In genomic region chr3:52050571-52050970, GRCh38 we compare ENCODE assay signal across 22 cellular contexts. TPM values are rescaled to one million over a fixed set of nuclear protein-coding genes. Genes with fewer than 3 reads are reported as not detected.
DNase-seq lines count a peak whose midpoint lies in the region; ATAC-seq and TF ChIP-seq lines count a peak whose summit lies in the region.
"Had no signal": no experiment of that assay in that cellular context is flagged by ENCODE, and none has a peak within 500 bp of the region (broad histone marks: within the 10 kb centered on the region; RNA-seq: fewer than 3 reads in every experiment).

No MANE protein-coding gene starts in this region.

- H3K4me1 Mint-ChIP-seq in T-helper 2 cell treated with Interferon-gamma antibody and Interleukin-4, amounts not matched to agents 5 μg/mL and 100 μg/mL, for 36 hours (ENCODE audit: low read depth): peaks cover 31% of the 10 kb centered on the region
- peaks cover 61% of the 10 kb centered on the region for H3K4me1 Mint-ChIP-seq in CD8-positive, alpha-beta T cell (ENCODE audit: low read depth)
- H3K4me1 Mint-ChIP-seq in naive thymus-derived CD8-positive, alpha-beta T cell: peaks cover 28 to 70% (median 63%) of the 10 kb centered on the region in 4 donors

- H3K9me3 ChIP-seq in CD8-positive, alpha-beta T cell (ENCODE audit: low read length): no peaks in the 10 kb centered on the region
- H3K9me3 ChIP-seq: neutrophil, prostate gland, tibial nerve had no signal

- no peak overlapping the region for H3K27ac Mint-ChIP-seq in T-helper 2 cell treated with Interferon-gamma antibody and Interleukin-4, amounts not matched to agents 5 μg/mL and 100 μg/mL, for 36 hours
- H3K27ac Mint-ChIP-seq in CD8-positive, alpha-beta T cell: peak overlapping the region; percentile 77
- H3K27ac Mint-ChIP-seq in naive thymus-derived CD8-positive, alpha-beta T cell: peak overlapping the region in 9 of 10 donors; percentile 63 to 96 (median 93)
- H3K27ac Mint-ChIP-seq: activated T-helper 1 cell treated with anti-CD3 and anti-CD28 coated beads, Interleukin-12 subunit alpha, Interleukin-12 subunit beta, Interleukin-2, Interleukin-4 antibody, amounts not matched to agents 30 ng/mL and 10 ng/mL and 1 ng/mL, durations not matched to agents 14 hours and 24 hours and 36 hours; stimulated activated naive B cell treated with anti-CD40 and anti-IgM and Interleukin-4, amounts not matched to agents 10 μg/mL and 1 μg/mL and 100 μg/mL, for 72 hours had no signal

- no peak for TF ChIP-seq CTCF in CD8-positive, alpha-beta T cell (IDR thresholded peaks at IDR 0.05)

- CTCF ChIA-PET in CD8-positive, alpha-beta T cell (lab: Charles Lee): no interaction called here

- peaks cover 24% of the 10 kb centered on the region for H3K36me3 ChIP-seq in CD8-positive, alpha-beta T cell (ENCODE audit: insufficient read depth, low read length)
- H3K36me3 ChIP-seq: neutrophil had no signal

- peaks cover 40% of the 10 kb centered on the region for H3K36me3 Mint-ChIP-seq in T-helper 2 cell treated with Interferon-gamma antibody and Interleukin-4, amounts not matched to agents 5 μg/mL and 100 μg/mL, for 36 hours (ENCODE audit: low read depth)
- H3K36me3 Mint-ChIP-seq in CD8-positive, alpha-beta T cell: peaks cover 50% of the 10 kb centered on the region
- peaks cover 0 to 43% (median 4%) of the 10 kb centered on the region in 3 donors for H3K36me3 Mint-ChIP-seq in naive thymus-derived CD8-positive, alpha-beta T cell

- no peaks in the 10 kb centered on the region for H3K27me3 Mint-ChIP-seq in T-helper 2 cell treated with Interferon-gamma antibody and Interleukin-4, amounts not matched to agents 5 μg/mL and 100 μg/mL, for 36 hours (ENCODE audit: low read depth)
- no peaks in the 10 kb centered on the region for H3K27me3 Mint-ChIP-seq in CD8-positive, alpha-beta T cell (ENCODE audit: low read depth)
- H3K27me3 Mint-ChIP-seq in naive thymus-derived CD8-positive, alpha-beta T cell: no peaks in the 10 kb centered on the region
- H3K27me3 Mint-ChIP-seq: stimulated activated naive B cell treated with anti-CD40 and anti-IgM and Interleukin-4, amounts not matched to agents 10 μg/mL and 1 μg/mL and 100 μg/mL, for 72 hours had no signal

- H3K9me3 Mint-ChIP-seq in T-helper 2 cell treated with Interferon-gamma antibody and Interleukin-4, amounts not matched to agents 5 μg/mL and 100 μg/mL, for 36 hours: no peaks in the 10 kb centered on the region
- H3K9me3 Mint-ChIP-seq in CD8-positive, alpha-beta T cell: no peaks in the 10 kb centered on the region
- H3K9me3 Mint-ChIP-seq in naive thymus-derived CD8-positive, alpha-beta T cell: no peaks in the 10 kb centered on the region
- H3K9me3 Mint-ChIP-seq: activated T-helper 1 cell treated with anti-CD3 and anti-CD28 coated beads, Interleukin-12 subunit alpha, Interleukin-12 subunit beta, Interleukin-2, Interleukin-4 antibody, amounts not matched to agents 30 ng/mL and 10 ng/mL and 1 ng/mL, durations not matched to agents 14 hours and 24 hours and 36 hours; stimulated activated naive B cell treated with anti-CD40 and anti-IgM and Interleukin-4, amounts not matched to agents 10 μg/mL and 1 μg/mL and 100 μg/mL, for 72 hours had no signal

- H3K4me3 Mint-ChIP-seq in T-helper 2 cell treated with Interferon-gamma antibody and Interleukin-4, amounts not matched to agents 5 μg/mL and 100 μg/mL, for 36 hours: peak overlapping the region; percentile 15
- H3K4me3 Mint-ChIP-seq in CD8-positive, alpha-beta T cell: peak overlapping the region; percentile 37
- H3K4me3 Mint-ChIP-seq in naive thymus-derived CD8-positive, alpha-beta T cell: peak overlapping the region in 8 of 10 donors; percentile 26 to 94 (median 40)
- H3K4me3 Mint-ChIP-seq: stimulated activated naive B cell treated with anti-CD40 and anti-IgM and Interleukin-4, amounts not matched to agents 10 μg/mL and 1 μg/mL and 100 μg/mL, for 72 hours had no signal

- peak overlapping the region; percentile 55 for H3K27ac ChIP-seq in CD8-positive, alpha-beta T cell (ENCODE audit: low read depth, low read length)
- H3K27ac ChIP-seq in caudate nucleus (ENCODE audit: low read depth, low read length): peak overlapping the region; percentile 96
- H3K27ac ChIP-seq: 22Rv1, prostate gland had no signal

- POLR2A ChIA-PET in CD8-positive, alpha-beta T cell (lab: Charles Lee): interaction anchor here (0.6 to 1.0 kb wide), 3 partner anchors 38 to 180 kb away, joined by 3 to 5 read pairs (median 3); no protein-coding TSS in a partner anchor
- POLR2A ChIA-PET in naive thymus-derived CD8-positive, alpha-beta T cell (lab: Charles Lee): interaction anchor here (1.3 to 1.4 kb wide), 2 partner anchors 9 to 10 kb away, joined by 4 read pairs; no protein-coding TSS in a partner anchor

- DNase-seq in T-helper 2 cell treated with Interferon-gamma antibody and Interleukin-4, amounts not matched to agents 5 μg/mL and 100 μg/mL, for 36 hours (ENCODE audit: low spot score): no peak
- DNase-seq in T-helper 2 cell (no peak), caudate nucleus (lab: John Stamatoyannopoulos, UW) (peak in 1 of 61 donors; percentile 17), GM19238 (ENCODE audit: insufficient read length, low spot score) (no peak), NOMO-1 treated with DMSO at 0.1 percent for 48 hours (lab: John Stamatoyannopoulos, UW; ENCODE audit: unreplicated experiment) (no peak), HuH-7.5 (ENCODE audit: low spot score) (no peak)
- DNase-seq in CD8-positive, alpha-beta T cell: no peak
- DNase-seq in naive thymus-derived CD8-positive, alpha-beta T cell: no peak
- DNase-seq: activated CD4-positive, alpha-beta T cell treated with anti-CD3 and anti-CD28 coated beads for 4 hours; cortex of kidney; DND-41; MV-4-11; NCI-H2171 treated with DMSO at 0.1 percent for 48 hours; SHP77 treated with DMSO at 0.1 percent for 48 hours; stimulated activated CD4-positive, alpha-beta T cell treated with anti-CD3 and anti-CD28 coated beads, Interleukin-2, amount 100 ng/mL, for 24 hours; stimulated activated naive B cell treated with anti-CD40 and anti-IgM and Interleukin-4, amounts not matched to agents 10 μg/mL and 1 μg/mL and 100 μg/mL, for 72 hours had no signal

- H3K4me3 ChIP-seq in CD8-positive, alpha-beta T cell (ENCODE audit: low read depth, low read length): no peak overlapping the region
- H3K4me3 ChIP-seq: GM12878, prostate gland, tibial nerve had no signal

- no peak for ATAC-seq in CD8-positive, alpha-beta T cell
- ATAC-seq in naive thymus-derived CD8-positive, alpha-beta T cell: no peak
- ATAC-seq: GM12878; stimulated activated naive B cell treated with anti-CD40 and anti-IgM and Interleukin-4, amounts not matched to agents 10 μg/mL and 1 μg/mL and 100 μg/mL, for 72 hours had no signal

- peaks cover 71% of the 10 kb centered on the region for H3K4me1 ChIP-seq in CD8-positive, alpha-beta T cell (ENCODE audit: insufficient read depth, low read length)

- H3K27me3 ChIP-seq in CD8-positive, alpha-beta T cell (ENCODE audit: insufficient read depth, low read length): no peaks in the 10 kb centered on the region
- H3K27me3 ChIP-seq: neutrophil, tibial nerve had no signal

- intact Hi-C loops in CD8-positive, alpha-beta T cell (cut with DNase I, micrococcal nuclease): loop anchor here (5.0 to 10.0 kb wide), 6 partner anchors 72 to 1686 kb away; partner anchors contain the start of genes GLYCTK (in 1 of the 2), RBM15B (in 1 of the 2), TLR9 (in 1 of the 2) and TWF2 (in 1 of the 2)

RNA-seq across cellular contexts. Expression of gene DUSP7, which starts 5.8 kb away (rescaled TPM):
- 1 to 10 TPM; 5.4 to 5.6 TPM for total RNA-seq in CD8-positive, alpha-beta T cell
- total RNA-seq in naive thymus-derived CD8-positive, alpha-beta T cell: 10 to 100 TPM; 28.6 to 29.0 TPM
- polyA plus RNA-seq in naive thymus-derived CD8-positive, alpha-beta T cell: 1 to 10 TPM; 1.8 to 4.6 (median 2.2) TPM

RNA-seq across cellular contexts. Expression of gene RPL29, which starts 54.9 kb away (rescaled TPM):
- 1,000 to 10,000 TPM; 1,694 to 1,736 TPM for total RNA-seq in CD8-positive, alpha-beta T cell
- 1,000 to 10,000 TPM; 1,232 to 1,277 TPM for total RNA-seq in naive thymus-derived CD8-positive, alpha-beta T cell
- polyA plus RNA-seq in naive thymus-derived CD8-positive, alpha-beta T cell: 1,000 to 10,000 TPM; 1,632 to 1,741 (median 1,693) TPM

Comparison
In these comparisons a context has a peak if more than half of its experiments do, and no peak if none do; other contexts are left out.
1. RNA of gene DUSP7, which starts 5.8 kb away (total RNA-seq): 28.6 to 29.0 TPM in naive thymus-derived CD8-positive, alpha-beta T cell; 5.4 to 5.6 TPM in CD8-positive, alpha-beta T cell; every median in the first group is over 4 times any median in the second.
2. Peak in every context shown above with its lines, with median percentiles within 50 percentile points of each other: H3K4me3 Mint-ChIP-seq.